Comparison of ENCODE assay signal across 7 cellular contexts in the genomic region with DNA sequence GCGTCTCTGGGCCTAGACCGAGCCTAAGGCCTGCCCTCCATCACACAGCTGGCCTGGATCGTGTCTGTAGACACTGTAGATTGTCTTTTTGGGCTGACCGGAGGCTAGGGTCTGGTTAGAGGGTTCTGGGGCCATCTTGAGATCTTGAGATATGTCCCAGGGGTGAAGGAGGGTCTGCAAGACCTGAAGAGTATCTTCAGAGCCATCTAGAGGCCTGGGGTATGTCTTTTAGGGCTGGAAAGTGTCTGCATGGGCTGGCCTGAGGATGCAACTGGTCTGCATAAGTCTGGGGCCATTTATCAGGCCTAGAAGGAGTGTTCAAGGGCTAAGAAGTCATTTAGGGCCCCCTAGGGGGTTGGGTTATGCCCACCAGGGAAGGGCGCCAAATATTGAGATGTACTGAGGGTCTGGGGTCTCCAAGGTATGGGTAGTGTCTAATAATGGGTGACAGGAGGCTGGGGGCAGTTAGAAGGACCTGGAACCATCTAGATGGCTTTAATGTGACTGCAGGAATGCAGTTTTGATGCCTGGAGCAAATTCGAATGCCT. TPM values are rescaled to one million over a fixed set of nuclear protein-coding genes. Genes with fewer than 3 reads are reported as not detected.
DNase-seq lines count a peak whose midpoint lies in the region; ATAC-seq, FAIRE-seq and TF ChIP-seq lines count a peak whose summit lies in the region.

No MANE protein-coding gene starts in this region.

- in situ Hi-C loops in HAP-1 (cut with MboI; ENCODE audit: low sequenced_read_pairs): no loop called here

- TF ChIP-seq EP300 in gastroesophageal sphincter (IDR thresholded peaks at IDR 0.05): no peak

- H3K4me3 ChIP-seq in HAP-1 (peak overlapping the region; percentile 82), gastroesophageal sphincter (peak overlapping the region; percentile 70 to 76), small intestine (ENCODE audit: low read depth in 1 of 2, low read length in 2 of 2) (peak overlapping the region; percentile 93 to 96)

- peak overlapping the region; percentile 95 for H3K4me3 Mint-ChIP-seq in T-helper 17 cell

- no peaks in the 10 kb centered on the region for H3K9me3 ChIP-seq in HAP-1
- no peaks in the 10 kb centered on the region for H3K9me3 ChIP-seq in T-helper 17 cell (ENCODE audit: control insufficient read depth, low read length, poor library complexity, severe bottlenecking)
- H3K9me3 ChIP-seq in gastroesophageal sphincter: no peaks in the 10 kb centered on the region
- no peaks in the 10 kb centered on the region for H3K9me3 ChIP-seq in small intestine (ENCODE audit: control insufficient read depth, low read depth)

- WGBS in gastroesophageal sphincter (ENCODE audit: low coverage in 1 of 2), 2 donors: 10 to 28% methylated on average over 2 to 3 of the region's 6 CpGs
- 3 to 6% (median 5%) methylated on average over 6 of the region's 6 CpGs for WGBS in small intestine, 3 donors

- H3K27ac ChIP-seq in gastroesophageal sphincter: peak overlapping the region; percentile 78 to 100 (median 100)
- H3K27ac ChIP-seq in small intestine (ENCODE audit: low read depth in 1 of 2, low read length in 1 of 2): peak overlapping the region; percentile 76 to 84

- peaks cover 4% of the 10 kb centered on the region for H3K36me3 Mint-ChIP-seq in T-helper 17 cell (ENCODE audit: low read depth)

- H3K4me1 ChIP-seq in HAP-1 (peaks cover 24% of the 10 kb centered on the region), gastroesophageal sphincter (peaks cover 0 to 74% (median 31%) of the 10 kb centered on the region in 3 donors), small intestine (ENCODE audit: control insufficient read depth in 2 of 2, insufficient read depth in 1 of 2, low read depth in 1 of 2, low read length in 1 of 2) (peaks cover 0 to 15% of the 10 kb centered on the region in 2 donors)

- H3K36me3 ChIP-seq in HAP-1 (replicated peaks) (peaks cover 25% of the 10 kb centered on the region), gastroesophageal sphincter (peaks cover 0 to 29% of the 10 kb centered on the region in 2 donors), small intestine (ENCODE audit: control insufficient read depth in 2 of 2, insufficient read depth in 2 of 2, low read length in 2 of 2) (peaks cover 0 to 12% of the 10 kb centered on the region in 2 donors)

- H3K27me3 ChIP-seq in HAP-1 (ENCODE audit: low read depth) (no peaks in the 10 kb centered on the region), gastroesophageal sphincter (no peaks in the 10 kb centered on the region), small intestine (ENCODE audit: control insufficient read depth in 2 of 2, insufficient read depth in 2 of 2, low read length in 2 of 2) (no peaks in the 10 kb centered on the region)

- no peaks in the 10 kb centered on the region for H3K27me3 Mint-ChIP-seq in T-helper 17 cell

- no peak for TF ChIP-seq POLR2A in gastroesophageal sphincter (IDR thresholded peaks at IDR 0.05)

- H3K27ac Mint-ChIP-seq in T-helper 17 cell: peak overlapping the region; percentile 98

- DNase-seq in HAP-1 (ENCODE audit: low spot score in 2 of 2) (no peak), T-helper 17 cell (no peak), small intestine (no peak), ecto neural progenitor cell (ENCODE audit: low spot score) (no peak)

- TF ChIP-seq CTCF in gastroesophageal sphincter (IDR thresholded peaks at IDR 0.05): no peak

- H3K4me1 Mint-ChIP-seq in T-helper 17 cell: peaks cover 47% of the 10 kb centered on the region

- no peak for FAIRE-seq in small intestine (lab: Jason Lieb, UNC)

- no peak for ATAC-seq in T-helper 17 cell
- ATAC-seq in gastroesophageal sphincter: no peak
- ATAC-seq in HG03460 (IDR thresholded peaks at IDR 0.05; ENCODE audit: unreplicated experiment): no peak
- no peak for ATAC-seq in GM19035 (IDR thresholded peaks at IDR 0.05; ENCODE audit: unreplicated experiment)

RNA-seq across cellular contexts. Expression of gene SCAF1, which starts 0.6 kb away (rescaled TPM):
- total RNA-seq in T-helper 17 cell (10 to 100 TPM; 34.1 to 36.3 TPM), gastroesophageal sphincter (10 to 100 TPM; 18.2 to 37.5 (median 18.5) TPM)
- polyA plus RNA-seq in small intestine: 10 to 100 TPM; 10.5 to 21.4 (median 18.1) TPM

RNA-seq across cellular contexts. Expression of gene RRAS, which starts 2.6 kb away (rescaled TPM):
- 1 to 10 TPM; 6.6 to 9.1 TPM for total RNA-seq in T-helper 17 cell
- total RNA-seq in gastroesophageal sphincter: 100 to 1,000 TPM; 100 to 162 (median 136) TPM
- 100 to 1,000 TPM in 2 of 3 donors, 10 to 100 TPM in 1; 66.4 to 105 (median 105) TPM for polyA plus RNA-seq in small intestine

RNA-seq across cellular contexts. Expression of gene IRF3, which starts 23.1 kb away (rescaled TPM):
- 100 to 1,000 TPM; 162 to 181 TPM for total RNA-seq in T-helper 17 cell
- total RNA-seq in gastroesophageal sphincter: 10 to 100 TPM; 29.2 to 68.6 (median 39.9) TPM
- 100 to 1,000 TPM in 2 of 3 donors, 10 to 100 TPM in 1; 98.4 to 255 (median 139) TPM for polyA plus RNA-seq in small intestine

RNA-seq across cellular contexts. Expression of gene BCL2L12, which starts 23.2 kb away (rescaled TPM):
- total RNA-seq in T-helper 17 cell (10 to 100 TPM; 10.2 to 15.6 TPM), gastroesophageal sphincter (1 to 10 TPM; 3.3 to 7.9 (median 6.4) TPM)
- 10 to 100 TPM; 11.2 to 36.6 (median 14.1) TPM for polyA plus RNA-seq in small intestine

RNA-seq across cellular contexts. Expression of gene PRMT1, which starts 34.5 kb away (rescaled TPM):
- 10 to 100 TPM; 83.9 to 97.7 TPM for total RNA-seq in T-helper 17 cell
- 100 to 1,000 TPM; 137 to 152 (median 146) TPM for total RNA-seq in gastroesophageal sphincter
- polyA plus RNA-seq in small intestine: 100 to 1,000 TPM in 1 of 3 donors, 10 to 100 TPM in 2; 56.8 to 194 (median 86.7) TPM

Comparison
In these comparisons a context has a peak if more than half of its experiments do, and no peak if none do; other contexts are left out.
1. RNA of gene RRAS, which starts 2.6 kb away (total RNA-seq): 100 to 162 TPM in gastroesophageal sphincter; 6.6 to 9.1 TPM in T-helper 17 cell; every median in the first group is over 10 times any median in the second.
2. Peak in every context shown above with its lines, with median percentiles within 50 percentile points of each other: H3K4me3 ChIP-seq.